8 cellular contexts compared by ENCODE assay signal in the genomic region with DNA sequence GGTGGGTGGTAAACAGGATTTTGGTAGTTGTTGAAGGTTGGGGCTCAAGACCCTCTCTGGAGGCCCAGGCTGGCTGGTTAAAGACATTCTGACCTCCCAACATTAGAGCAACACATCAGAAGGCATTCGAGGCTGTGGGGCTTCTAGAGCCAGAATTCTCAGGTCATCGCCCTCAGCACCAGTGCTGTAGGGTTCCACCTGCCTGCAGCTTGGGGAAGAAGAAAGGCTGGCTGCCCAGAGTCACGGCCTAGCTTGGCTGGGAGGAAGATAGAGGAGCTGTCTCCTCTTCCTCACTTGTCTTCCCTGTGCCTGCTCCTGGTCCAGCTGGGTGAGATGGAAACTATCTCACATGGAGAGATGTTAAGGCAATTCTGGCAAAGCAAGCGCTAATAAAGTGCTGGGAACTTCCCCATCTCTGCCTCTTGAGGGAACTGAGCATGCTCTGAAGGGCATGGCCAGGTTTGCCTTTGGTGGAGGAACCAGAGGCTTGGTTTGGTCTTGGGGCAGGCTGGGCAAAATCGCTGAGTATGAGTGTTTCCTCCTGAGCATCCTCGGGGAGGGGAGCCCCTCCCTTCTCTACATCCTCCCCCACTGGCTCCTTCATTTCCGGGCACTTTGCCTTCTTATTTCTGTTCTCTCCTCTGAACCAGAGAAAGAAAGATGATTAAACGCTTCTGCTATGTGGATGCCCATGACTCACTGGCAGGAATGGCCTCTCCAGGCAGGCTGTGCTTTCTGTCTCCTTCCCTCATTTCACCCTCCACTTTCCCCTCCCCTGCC.
DNase-seq lines count a peak whose midpoint lies in the region; ATAC-seq, FAIRE-seq and TF ChIP-seq lines count a peak whose summit lies in the region.

No MANE protein-coding gene starts in this region.

- CTCF ChIA-PET in BJ (lab: Yijun Ruan, JAX): no interaction called here

- 58 to 63% methylated on average over 8 of the region's 8 CpGs for WGBS in pancreas, 2 donors

- intact Hi-C loops in pancreas (cut with DNase I): no loop called here

- ATAC-seq in pancreas (peak in 3 of 4 donors; percentile 29 to 74 (median 67)), HG02840 (IDR thresholded peaks at IDR 0.05; ENCODE audit: low FRiP score, unreplicated experiment) (no peak)

- POLR2A ChIA-PET in BJ (lab: Charles Lee): no interaction called here

- no peak overlapping the region for H3K4me3 ChIP-seq in BJ (ENCODE audit: low read depth, low read length)
- no peak overlapping the region for H3K4me3 ChIP-seq in pancreas

- H3K27me3 ChIP-seq in BJ (ENCODE audit: control insufficient read depth, insufficient read depth, low read length): no peaks in the 10 kb centered on the region
- H3K27me3 ChIP-seq in pancreas: no peaks in the 10 kb centered on the region

- H3K9me3 ChIP-seq in pancreas: no peaks in the 10 kb centered on the region

- H3K36me3 ChIP-seq in BJ (ENCODE audit: control insufficient read depth, insufficient read depth, low read length): no peaks in the 10 kb centered on the region
- H3K36me3 ChIP-seq in pancreas: no peaks in the 10 kb centered on the region

- TF ChIP-seq CTCF in BJ (IDR thresholded peaks at IDR 0.05; ENCODE audit: insufficient read depth, low read depth, low read length): no peak
- no peak for TF ChIP-seq CTCF in pancreas (IDR thresholded peaks at IDR 0.05)

- H3K4me1 ChIP-seq in pancreas: no peaks in the 10 kb centered on the region

- H3K27ac ChIP-seq in pancreas: no peak overlapping the region

- DNase-seq in BJ (ENCODE audit: low read depth): peak; percentile 93
- peak; percentile 97 for DNase-seq in RPMI7951 (ENCODE audit: low read depth)
- peak; percentile 91 for DNase-seq in fibroblast of the conjunctiva (ENCODE audit: low read depth)
- DNase-seq in pancreas: no peak
- no peak for DNase-seq in NAMALWA (ENCODE audit: low spot score)
- DNase-seq in NCI-H1436 (lab: John Stamatoyannopoulos, UW): no peak
- DNase-seq in NCI-H1092 treated with DMSO at 0.1 percent for 48 hours (lab: John Stamatoyannopoulos, UW): no peak

- FAIRE-seq in pancreas (lab: Jason Lieb, UNC): no peak

Comparison
In these comparisons a context has a peak if more than half of its experiments do, and no peak if none do; other contexts are left out.
1. DNase-seq: peak in BJ (single experiment), RPMI7951 (single experiment) and fibroblast of the conjunctiva (single experiment); none in pancreas (0 of 6), NAMALWA (single experiment), NCI-H1436 (single experiment) and NCI-H1092 treated with DMSO at 0.1 percent for 48 hours (single experiment).